Comparison of ENCODE assay signal across 1 cellular context in the genomic region with DNA sequence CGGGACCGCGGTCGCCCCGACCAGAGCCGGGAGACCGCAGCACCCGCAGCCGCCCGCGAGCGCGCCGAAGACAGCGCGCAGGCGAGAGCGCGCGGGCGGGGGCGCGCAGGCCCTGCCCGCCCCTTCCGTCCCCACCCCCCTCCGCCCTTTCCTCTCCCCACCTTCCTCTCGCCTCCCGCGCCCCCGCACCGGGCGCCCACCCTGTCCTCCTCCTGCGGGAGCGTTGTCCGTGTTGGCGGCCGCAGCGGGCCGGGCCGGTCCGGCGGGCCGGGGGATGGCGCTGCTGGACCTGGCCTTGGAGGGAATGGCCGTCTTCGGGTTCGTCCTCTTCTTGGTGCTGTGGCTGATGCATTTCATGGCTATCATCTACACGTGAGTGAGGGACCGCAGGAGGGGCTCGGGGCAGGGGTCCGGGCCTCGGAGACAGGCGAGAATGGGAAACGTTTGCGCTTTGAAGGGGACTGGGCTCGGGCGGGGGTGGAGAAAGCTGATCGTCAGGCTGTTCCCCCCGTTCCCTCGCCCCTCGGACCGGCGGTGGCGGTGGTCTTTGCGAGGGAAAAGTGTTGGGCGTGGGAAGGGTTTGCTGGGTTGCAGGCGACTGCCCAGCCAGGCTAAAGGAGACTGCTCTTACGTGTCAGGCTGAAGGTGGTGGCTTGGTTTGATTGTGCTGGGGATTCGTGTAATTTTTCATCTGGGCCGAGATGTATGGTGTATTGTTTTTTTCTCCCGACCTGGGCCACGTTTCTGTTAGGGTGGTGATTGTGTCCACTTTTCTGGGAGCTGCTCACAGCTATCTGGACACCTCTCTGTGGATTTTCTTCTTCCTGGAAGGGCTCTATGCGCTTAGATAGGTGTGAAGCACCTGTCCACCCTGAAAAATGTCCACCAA.
TF ChIP-seq lines count a peak whose summit lies in the region.

No MANE protein-coding gene starts in this region.

TF ChIP-seq in GM12878, 131 proteins besides CTCF, POLR2A, EP300 and RAD21 (continued from another document and continues in another):
- TF ChIP-seq, protein P1, sequence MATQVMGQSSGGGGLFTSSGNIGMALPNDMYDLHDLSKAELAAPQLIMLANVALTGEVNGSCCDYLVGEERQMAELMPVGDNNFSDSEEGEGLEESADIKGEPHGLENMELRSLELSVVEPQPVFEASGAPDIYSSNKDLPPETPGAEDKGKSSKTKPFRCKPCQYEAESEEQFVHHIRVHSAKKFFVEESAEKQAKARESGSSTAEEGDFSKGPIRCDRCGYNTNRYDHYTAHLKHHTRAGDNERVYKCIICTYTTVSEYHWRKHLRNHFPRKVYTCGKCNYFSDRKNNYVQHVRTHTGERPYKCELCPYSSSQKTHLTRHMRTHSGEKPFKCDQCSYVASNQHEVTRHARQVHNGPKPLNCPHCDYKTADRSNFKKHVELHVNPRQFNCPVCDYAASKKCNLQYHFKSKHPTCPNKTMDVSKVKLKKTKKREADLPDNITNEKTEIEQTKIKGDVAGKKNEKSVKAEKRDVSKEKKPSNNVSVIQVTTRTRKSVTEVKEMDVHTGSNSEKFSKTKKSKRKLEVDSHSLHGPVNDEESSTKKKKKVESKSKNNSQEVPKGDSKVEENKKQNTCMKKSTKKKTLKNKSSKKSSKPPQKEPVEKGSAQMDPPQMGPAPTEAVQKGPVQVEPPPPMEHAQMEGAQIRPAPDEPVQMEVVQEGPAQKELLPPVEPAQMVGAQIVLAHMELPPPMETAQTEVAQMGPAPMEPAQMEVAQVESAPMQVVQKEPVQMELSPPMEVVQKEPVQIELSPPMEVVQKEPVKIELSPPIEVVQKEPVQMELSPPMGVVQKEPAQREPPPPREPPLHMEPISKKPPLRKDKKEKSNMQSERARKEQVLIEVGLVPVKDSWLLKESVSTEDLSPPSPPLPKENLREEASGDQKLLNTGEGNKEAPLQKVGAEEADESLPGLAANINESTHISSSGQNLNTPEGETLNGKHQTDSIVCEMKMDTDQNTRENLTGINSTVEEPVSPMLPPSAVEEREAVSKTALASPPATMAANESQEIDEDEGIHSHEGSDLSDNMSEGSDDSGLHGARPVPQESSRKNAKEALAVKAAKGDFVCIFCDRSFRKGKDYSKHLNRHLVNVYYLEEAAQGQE (IDR thresholded peaks at IDR 0.05; ENCODE audit: low read depth, low read length), result no peak
- TF ChIP-seq, protein P2, sequence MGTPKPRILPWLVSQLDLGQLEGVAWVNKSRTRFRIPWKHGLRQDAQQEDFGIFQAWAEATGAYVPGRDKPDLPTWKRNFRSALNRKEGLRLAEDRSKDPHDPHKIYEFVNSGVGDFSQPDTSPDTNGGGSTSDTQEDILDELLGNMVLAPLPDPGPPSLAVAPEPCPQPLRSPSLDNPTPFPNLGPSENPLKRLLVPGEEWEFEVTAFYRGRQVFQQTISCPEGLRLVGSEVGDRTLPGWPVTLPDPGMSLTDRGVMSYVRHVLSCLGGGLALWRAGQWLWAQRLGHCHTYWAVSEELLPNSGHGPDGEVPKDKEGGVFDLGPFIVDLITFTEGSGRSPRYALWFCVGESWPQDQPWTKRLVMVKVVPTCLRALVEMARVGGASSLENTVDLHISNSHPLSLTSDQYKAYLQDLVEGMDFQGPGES (IDR thresholded peaks at IDR 0.05), result no peak
- no peak for TF ChIP-seq NFYA (IDR thresholded peaks at IDR 0.05; ENCODE audit: borderline replicate concordance, low read depth, low read length)
- TF ChIP-seq POLR2AphosphoS2 (IDR thresholded peaks at IDR 0.05; ENCODE audit: low read depth, low read length), result no peak; the same call in 1 of the 2 replicates
- TF ChIP-seq TAF1 (IDR thresholded peaks at IDR 0.05; ENCODE audit: borderline replicate concordance, low read depth, low read length), result no peak
- no peak for TF ChIP-seq EZH2 (IDR thresholded peaks at IDR 0.05; ENCODE audit: borderline replicate concordance, control insufficient read depth, low read depth, low read length)
- no peak for TF ChIP-seq MTA3 (IDR thresholded peaks at IDR 0.05; ENCODE audit: borderline replicate concordance, low read length)
- TF ChIP-seq, protein P3, sequence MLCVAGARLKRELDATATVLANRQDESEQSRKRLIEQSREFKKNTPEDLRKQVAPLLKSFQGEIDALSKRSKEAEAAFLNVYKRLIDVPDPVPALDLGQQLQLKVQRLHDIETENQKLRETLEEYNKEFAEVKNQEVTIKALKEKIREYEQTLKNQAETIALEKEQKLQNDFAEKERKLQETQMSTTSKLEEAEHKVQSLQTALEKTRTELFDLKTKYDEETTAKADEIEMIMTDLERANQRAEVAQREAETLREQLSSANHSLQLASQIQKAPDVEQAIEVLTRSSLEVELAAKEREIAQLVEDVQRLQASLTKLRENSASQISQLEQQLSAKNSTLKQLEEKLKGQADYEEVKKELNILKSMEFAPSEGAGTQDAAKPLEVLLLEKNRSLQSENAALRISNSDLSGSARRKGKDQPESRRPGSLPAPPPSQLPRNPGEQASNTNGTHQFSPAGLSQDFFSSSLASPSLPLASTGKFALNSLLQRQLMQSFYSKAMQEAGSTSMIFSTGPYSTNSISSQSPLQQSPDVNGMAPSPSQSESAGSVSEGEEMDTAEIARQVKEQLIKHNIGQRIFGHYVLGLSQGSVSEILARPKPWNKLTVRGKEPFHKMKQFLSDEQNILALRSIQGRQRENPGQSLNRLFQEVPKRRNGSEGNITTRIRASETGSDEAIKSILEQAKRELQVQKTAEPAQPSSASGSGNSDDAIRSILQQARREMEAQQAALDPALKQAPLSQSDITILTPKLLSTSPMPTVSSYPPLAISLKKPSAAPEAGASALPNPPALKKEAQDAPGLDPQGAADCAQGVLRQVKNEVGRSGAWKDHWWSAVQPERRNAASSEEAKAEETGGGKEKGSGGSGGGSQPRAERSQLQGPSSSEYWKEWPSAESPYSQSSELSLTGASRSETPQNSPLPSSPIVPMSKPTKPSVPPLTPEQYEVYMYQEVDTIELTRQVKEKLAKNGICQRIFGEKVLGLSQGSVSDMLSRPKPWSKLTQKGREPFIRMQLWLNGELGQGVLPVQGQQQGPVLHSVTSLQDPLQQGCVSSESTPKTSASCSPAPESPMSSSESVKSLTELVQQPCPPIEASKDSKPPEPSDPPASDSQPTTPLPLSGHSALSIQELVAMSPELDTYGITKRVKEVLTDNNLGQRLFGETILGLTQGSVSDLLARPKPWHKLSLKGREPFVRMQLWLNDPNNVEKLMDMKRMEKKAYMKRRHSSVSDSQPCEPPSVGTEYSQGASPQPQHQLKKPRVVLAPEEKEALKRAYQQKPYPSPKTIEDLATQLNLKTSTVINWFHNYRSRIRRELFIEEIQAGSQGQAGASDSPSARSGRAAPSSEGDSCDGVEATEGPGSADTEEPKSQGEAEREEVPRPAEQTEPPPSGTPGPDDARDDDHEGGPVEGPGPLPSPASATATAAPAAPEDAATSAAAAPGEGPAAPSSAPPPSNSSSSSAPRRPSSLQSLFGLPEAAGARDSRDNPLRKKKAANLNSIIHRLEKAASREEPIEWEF (IDR thresholded peaks at IDR 0.05; ENCODE audit: insufficient replicate concordance, low read depth, low read length), result no peak
- no peak; the same call in 1 of the 2 replicates for TF ChIP-seq TCF3 (IDR thresholded peaks at IDR 0.05; ENCODE audit: borderline replicate concordance, insufficient read depth, low read depth, low read length)
- no peak for TF ChIP-seq SMC3 (IDR thresholded peaks at IDR 0.05; ENCODE audit: borderline replicate concordance, low read length)
- TF ChIP-seq WRNIP1 (IDR thresholded peaks at IDR 0.05; ENCODE audit: borderline replicate concordance, low read depth, low read length), result no peak; the same call in 1 of the 2 replicates
- TF ChIP-seq ATF7 (IDR thresholded peaks at IDR 0.05; ENCODE audit: low read depth), result no peak
- TF ChIP-seq, protein P4, sequence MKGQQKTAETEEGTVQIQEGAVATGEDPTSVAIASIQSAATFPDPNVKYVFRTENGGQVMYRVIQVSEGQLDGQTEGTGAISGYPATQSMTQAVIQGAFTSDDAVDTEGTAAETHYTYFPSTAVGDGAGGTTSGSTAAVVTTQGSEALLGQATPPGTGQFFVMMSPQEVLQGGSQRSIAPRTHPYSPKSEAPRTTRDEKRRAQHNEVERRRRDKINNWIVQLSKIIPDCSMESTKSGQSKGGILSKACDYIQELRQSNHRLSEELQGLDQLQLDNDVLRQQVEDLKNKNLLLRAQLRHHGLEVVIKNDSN (IDR thresholded peaks at IDR 0.05; ENCODE audit: borderline replicate concordance, extremely low read length, insufficient read depth, low read depth, low read length), result no peak
- TF ChIP-seq, protein P5, sequence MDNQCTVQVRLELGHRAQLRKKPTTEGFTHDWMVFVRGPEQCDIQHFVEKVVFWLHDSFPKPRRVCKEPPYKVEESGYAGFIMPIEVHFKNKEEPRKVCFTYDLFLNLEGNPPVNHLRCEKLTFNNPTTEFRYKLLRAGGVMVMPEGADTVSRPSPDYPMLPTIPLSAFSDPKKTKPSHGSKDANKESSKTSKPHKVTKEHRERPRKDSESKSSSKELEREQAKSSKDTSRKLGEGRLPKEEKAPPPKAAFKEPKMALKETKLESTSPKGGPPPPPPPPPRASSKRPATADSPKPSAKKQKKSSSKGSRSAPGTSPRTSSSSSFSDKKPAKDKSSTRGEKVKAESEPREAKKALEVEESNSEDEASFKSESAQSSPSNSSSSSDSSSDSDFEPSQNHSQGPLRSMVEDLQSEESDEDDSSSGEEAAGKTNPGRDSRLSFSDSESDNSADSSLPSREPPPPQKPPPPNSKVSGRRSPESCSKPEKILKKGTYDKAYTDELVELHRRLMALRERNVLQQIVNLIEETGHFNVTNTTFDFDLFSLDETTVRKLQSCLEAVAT (IDR thresholded peaks at IDR 0.05), result peak; percentile 52; the same call in 1 of the 2 replicates
- no peak for TF ChIP-seq SMARCA5 (IDR thresholded peaks at IDR 0.05)
- TF ChIP-seq, protein P6, sequence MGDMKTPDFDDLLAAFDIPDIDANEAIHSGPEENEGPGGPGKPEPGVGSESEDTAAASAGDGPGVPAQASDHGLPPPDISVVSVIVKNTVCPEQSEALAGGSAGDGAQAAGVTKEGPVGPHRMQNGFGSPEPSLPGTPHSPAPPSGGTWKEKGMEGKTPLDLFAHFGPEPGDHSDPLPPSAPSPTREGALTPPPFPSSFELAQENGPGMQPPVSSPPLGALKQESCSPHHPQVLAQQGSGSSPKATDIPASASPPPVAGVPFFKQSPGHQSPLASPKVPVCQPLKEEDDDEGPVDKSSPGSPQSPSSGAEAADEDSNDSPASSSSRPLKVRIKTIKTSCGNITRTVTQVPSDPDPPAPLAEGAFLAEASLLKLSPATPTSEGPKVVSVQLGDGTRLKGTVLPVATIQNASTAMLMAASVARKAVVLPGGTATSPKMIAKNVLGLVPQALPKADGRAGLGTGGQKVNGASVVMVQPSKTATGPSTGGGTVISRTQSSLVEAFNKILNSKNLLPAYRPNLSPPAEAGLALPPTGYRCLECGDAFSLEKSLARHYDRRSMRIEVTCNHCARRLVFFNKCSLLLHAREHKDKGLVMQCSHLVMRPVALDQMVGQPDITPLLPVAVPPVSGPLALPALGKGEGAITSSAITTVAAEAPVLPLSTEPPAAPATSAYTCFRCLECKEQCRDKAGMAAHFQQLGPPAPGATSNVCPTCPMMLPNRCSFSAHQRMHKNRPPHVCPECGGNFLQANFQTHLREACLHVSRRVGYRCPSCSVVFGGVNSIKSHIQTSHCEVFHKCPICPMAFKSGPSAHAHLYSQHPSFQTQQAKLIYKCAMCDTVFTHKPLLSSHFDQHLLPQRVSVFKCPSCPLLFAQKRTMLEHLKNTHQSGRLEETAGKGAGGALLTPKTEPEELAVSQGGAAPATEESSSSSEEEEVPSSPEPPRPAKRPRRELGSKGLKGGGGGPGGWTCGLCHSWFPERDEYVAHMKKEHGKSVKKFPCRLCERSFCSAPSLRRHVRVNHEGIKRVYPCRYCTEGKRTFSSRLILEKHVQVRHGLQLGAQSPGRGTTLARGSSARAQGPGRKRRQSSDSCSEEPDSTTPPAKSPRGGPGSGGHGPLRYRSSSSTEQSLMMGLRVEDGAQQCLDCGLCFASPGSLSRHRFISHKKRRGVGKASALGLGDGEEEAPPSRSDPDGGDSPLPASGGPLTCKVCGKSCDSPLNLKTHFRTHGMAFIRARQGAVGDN (IDR thresholded peaks at IDR 0.05), result no peak
- TF ChIP-seq, protein P7, sequence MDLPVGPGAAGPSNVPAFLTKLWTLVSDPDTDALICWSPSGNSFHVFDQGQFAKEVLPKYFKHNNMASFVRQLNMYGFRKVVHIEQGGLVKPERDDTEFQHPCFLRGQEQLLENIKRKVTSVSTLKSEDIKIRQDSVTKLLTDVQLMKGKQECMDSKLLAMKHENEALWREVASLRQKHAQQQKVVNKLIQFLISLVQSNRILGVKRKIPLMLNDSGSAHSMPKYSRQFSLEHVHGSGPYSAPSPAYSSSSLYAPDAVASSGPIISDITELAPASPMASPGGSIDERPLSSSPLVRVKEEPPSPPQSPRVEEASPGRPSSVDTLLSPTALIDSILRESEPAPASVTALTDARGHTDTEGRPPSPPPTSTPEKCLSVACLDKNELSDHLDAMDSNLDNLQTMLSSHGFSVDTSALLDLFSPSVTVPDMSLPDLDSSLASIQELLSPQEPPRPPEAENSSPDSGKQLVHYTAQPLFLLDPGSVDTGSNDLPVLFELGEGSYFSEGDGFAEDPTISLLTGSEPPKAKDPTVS (IDR thresholded peaks at IDR 0.05; ENCODE audit: low read depth, low read length), result no peak
- TF ChIP-seq SUZ12 (IDR thresholded peaks at IDR 0.05; ENCODE audit: unreplicated experiment), result no peak
- TF ChIP-seq SMAD5 (IDR thresholded peaks at IDR 0.05; ENCODE audit: low read depth), result no peak
- no peak for TF ChIP-seq BCL11A (IDR thresholded peaks at IDR 0.05; ENCODE audit: low read depth, low read length)
- no peak for TF ChIP-seq HCFC1 (IDR thresholded peaks at IDR 0.05; ENCODE audit: low read length)
- TF ChIP-seq NBN (IDR thresholded peaks at IDR 0.05), result no peak; the same call in 1 of the 2 replicates
- no peak for TF ChIP-seq ZNF384 (IDR thresholded peaks at IDR 0.05; ENCODE audit: borderline replicate concordance, low read depth, low read length)
- TF ChIP-seq, protein P8, sequence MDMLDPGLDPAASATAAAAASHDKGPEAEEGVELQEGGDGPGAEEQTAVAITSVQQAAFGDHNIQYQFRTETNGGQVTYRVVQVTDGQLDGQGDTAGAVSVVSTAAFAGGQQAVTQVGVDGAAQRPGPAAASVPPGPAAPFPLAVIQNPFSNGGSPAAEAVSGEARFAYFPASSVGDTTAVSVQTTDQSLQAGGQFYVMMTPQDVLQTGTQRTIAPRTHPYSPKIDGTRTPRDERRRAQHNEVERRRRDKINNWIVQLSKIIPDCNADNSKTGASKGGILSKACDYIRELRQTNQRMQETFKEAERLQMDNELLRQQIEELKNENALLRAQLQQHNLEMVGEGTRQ (IDR thresholded peaks at IDR 0.05; ENCODE audit: borderline replicate concordance, low read depth, low read length), result no peak
